Comparison of ENCODE assay signal across 9 cellular contexts in genomic region chr5:93579561-93580386, GRCh38. TPM values are rescaled to one million over a fixed set of nuclear protein-coding genes. Genes with fewer than 3 reads are reported as not detected.
DNase-seq lines count a peak whose midpoint lies in the region; ATAC-seq and TF ChIP-seq lines count a peak whose summit lies in the region.
"Had no signal": no experiment of that assay in that cellular context is flagged by ENCODE, and none has a peak within 500 bp of the region (broad histone marks: within the 10 kb centered on the region; RNA-seq: fewer than 3 reads in every experiment).

No MANE protein-coding gene starts in this region.

- H3K36me3 ChIP-seq in sigmoid colon: no peaks in the 10 kb centered on the region

- no peaks in the 10 kb centered on the region for H3K9me3 ChIP-seq in sigmoid colon

- peaks cover 9 to 90% (median 26%) of the 10 kb centered on the region in 3 donors for H3K27me3 ChIP-seq in sigmoid colon

- no peak for TF ChIP-seq CTCF in C4-2B (conservative IDR thresholded peaks at IDR 0.05)
- TF ChIP-seq CTCF in HFFc6 (IDR thresholded peaks at IDR 0.05): no peak
- TF ChIP-seq CTCF in sigmoid colon (IDR thresholded peaks at IDR 0.05): no peak
- TF ChIP-seq CTCF in GM13976 (IDR thresholded peaks at IDR 0.05; ENCODE audit: borderline replicate concordance, control extremely low read depth, extremely low read depth, insufficient read depth, missing control alignments): no peak

- TF ChIP-seq POLR2A in sigmoid colon (IDR thresholded peaks at IDR 0.05): no peak

- no peak overlapping the region for H3K4me3 Mint-ChIP-seq in HFFc6
- H3K4me3 Mint-ChIP-seq in activated T-helper 2 cell treated with anti-CD3 and anti-CD28 coated beads, Interferon-gamma antibody, Interleukin-2, Interleukin-4, amounts not matched to agents 10 μg/mL and 5 μg/mL and 100 μg/mL, durations not matched to agents 14 hours and 24 hours and 36 hours (ENCODE audit: low read depth): peak overlapping the region; percentile 49
- H3K4me3 Mint-ChIP-seq: nephron had no signal

- intact Hi-C loops in activated T-helper 2 cell treated with anti-CD3 and anti-CD28 coated beads, Interferon-gamma antibody, Interleukin-2, Interleukin-4, amounts not matched to agents 10 μg/mL and 5 μg/mL and 100 μg/mL, durations not matched to agents 14 hours and 24 hours and 36 hours (cut with micrococcal nuclease): loop anchor here (1.0 to 2.0 kb wide), 2 partner anchors 31 to 335 kb away; no protein-coding TSS in a partner anchor
- intact Hi-C loops in left ventricle myocardium superior (cut with micrococcal nuclease): no loop called here
- intact Hi-C loops in sigmoid colon (cut with DNase I): loop anchor here (2.0 to 10.0 kb wide), 4 partner anchors 43 to 535 kb away; a partner anchor contains a TSS

- H3K36me3 Mint-ChIP-seq in HFFc6 (ENCODE audit: low read depth): peaks cover 6% of the 10 kb centered on the region; the same call in 1 of the 2 replicates
- peaks cover 3% of the 10 kb centered on the region for H3K36me3 Mint-ChIP-seq in activated T-helper 2 cell treated with anti-CD3 and anti-CD28 coated beads, Interferon-gamma antibody, Interleukin-2, Interleukin-4, amounts not matched to agents 10 μg/mL and 5 μg/mL and 100 μg/mL, durations not matched to agents 14 hours and 24 hours and 36 hours (ENCODE audit: low read depth)

- H3K27ac ChIP-seq in C4-2B (peak overlapping the region; percentile 42; the same call in 1 of the 2 replicates), sigmoid colon (peak overlapping the region; percentile 74 to 90 (median 77))

- peak overlapping the region; percentile 66 for H3K27ac Mint-ChIP-seq in HFFc6
- H3K27ac Mint-ChIP-seq in activated T-helper 2 cell treated with anti-CD3 and anti-CD28 coated beads, Interferon-gamma antibody, Interleukin-2, Interleukin-4, amounts not matched to agents 10 μg/mL and 5 μg/mL and 100 μg/mL, durations not matched to agents 14 hours and 24 hours and 36 hours: no peak overlapping the region

- H3K27me3 Mint-ChIP-seq in HFFc6 (ENCODE audit: insufficient read depth): no peaks in the 10 kb centered on the region; the same call in 1 of the 2 replicates
- peaks cover 50% of the 10 kb centered on the region for H3K27me3 Mint-ChIP-seq in activated T-helper 2 cell treated with anti-CD3 and anti-CD28 coated beads, Interferon-gamma antibody, Interleukin-2, Interleukin-4, amounts not matched to agents 10 μg/mL and 5 μg/mL and 100 μg/mL, durations not matched to agents 14 hours and 24 hours and 36 hours (ENCODE audit: low read depth)

- H3K4me1 ChIP-seq in sigmoid colon: peaks cover 0 to 42% (median 39%) of the 10 kb centered on the region in 4 donors

- in situ Hi-C loops in GM13976 (cut with MboI; ENCODE audit: low sequenced_read_pairs, unreplicated experiment): loop anchor here (25.0 kb wide), 1 partner anchor 333 kb away; no protein-coding TSS in a partner anchor

- H3K4me3 ChIP-seq in sigmoid colon: peak overlapping the region; percentile 54 to 63 (median 56)

- TF ChIP-seq EP300 in sigmoid colon (IDR thresholded peaks at IDR 0.05): no peak

- ATAC-seq in left ventricle myocardium superior: peak; percentile 53

- peaks cover 34% of the 10 kb centered on the region for H3K4me1 Mint-ChIP-seq in HFFc6 (ENCODE audit: low read depth)
- peaks cover 11% of the 10 kb centered on the region for H3K4me1 Mint-ChIP-seq in activated T-helper 2 cell treated with anti-CD3 and anti-CD28 coated beads, Interferon-gamma antibody, Interleukin-2, Interleukin-4, amounts not matched to agents 10 μg/mL and 5 μg/mL and 100 μg/mL, durations not matched to agents 14 hours and 24 hours and 36 hours (ENCODE audit: low read depth)

- DNase-seq in HFFc6 (no peak), left ventricle myocardium superior (peak; percentile 52), sigmoid colon (peak; percentile 72), GM13976 (ENCODE audit: low spot score) (no peak), middle frontal gyrus (ENCODE audit: extremely low spot score, low spot score) (no peak)
- no peak for DNase-seq in activated T-helper 2 cell treated with anti-CD3 and anti-CD28 coated beads, Interferon-gamma antibody, Interleukin-2, Interleukin-4, amounts not matched to agents 10 μg/mL and 5 μg/mL and 100 μg/mL, durations not matched to agents 14 hours and 24 hours and 36 hours (ENCODE audit: low spot score)
- DNase-seq in central memory CD4-positive, alpha-beta T cell: no peak

- no peaks in the 10 kb centered on the region for H3K9me3 Mint-ChIP-seq in HFFc6
- H3K9me3 Mint-ChIP-seq in activated T-helper 2 cell treated with anti-CD3 and anti-CD28 coated beads, Interferon-gamma antibody, Interleukin-2, Interleukin-4, amounts not matched to agents 10 μg/mL and 5 μg/mL and 100 μg/mL, durations not matched to agents 14 hours and 24 hours and 36 hours: no peaks in the 10 kb centered on the region

- 1 to 2% methylated on average over 80 of the region's 80 CpGs for WGBS in sigmoid colon, 2 donors

RNA-seq across cellular contexts. Expression of gene NR2F1-AS1, which starts 1.2 kb away (rescaled TPM):
- total RNA-seq in HFFc6 (2021; fragmentation: NEBNext Ultra II Directional; extraction: Animal tissue kit (Norgen Biotek cat#: 25700)): 10 to 100 TPM; 22.9 to 26.2 (median 24.8) TPM
- total RNA-seq in activated T-helper 2 cell treated with anti-CD3 and anti-CD28 coated beads, Interferon-gamma antibody, Interleukin-2, Interleukin-4, amounts not matched to agents 10 μg/mL and 5 μg/mL and 100 μg/mL, durations not matched to agents 14 hours and 24 hours and 36 hours: not detected in 2 replicates
- total RNA-seq in left ventricle myocardium superior (0.57 TPM), sigmoid colon (10 to 100 TPM in 1 of 4 donors, 1 to 10 TPM in 3; 6.7 to 15.2 (median 9.1) TPM)
- 1 to 10 TPM; 1.4 to 9.0 (median 3.2) TPM for polyA plus RNA-seq in sigmoid colon

RNA-seq across cellular contexts. Expression of gene NR2F1, which starts 3.2 kb away (rescaled TPM):
- 10 to 100 TPM; 21.1 to 27.5 (median 23.6) TPM for total RNA-seq in HFFc6 (2021; fragmentation: NEBNext Ultra II Directional; extraction: Animal tissue kit (Norgen Biotek cat#: 25700))
- total RNA-seq in activated T-helper 2 cell treated with anti-CD3 and anti-CD28 coated beads, Interferon-gamma antibody, Interleukin-2, Interleukin-4, amounts not matched to agents 10 μg/mL and 5 μg/mL and 100 μg/mL, durations not matched to agents 14 hours and 24 hours and 36 hours: not detected in 2 replicates
- 1.9 TPM for total RNA-seq in left ventricle myocardium superior
- 10 to 100 TPM; 16.3 to 24.1 (median 17.5) TPM for total RNA-seq in sigmoid colon
- 1 to 10 TPM; 1.4 to 8.4 (median 7.6) TPM for polyA plus RNA-seq in sigmoid colon

Comparison
In these comparisons a context has a peak if more than half of its experiments do, and no peak if none do; other contexts are left out.
1. DNase-seq: peak in left ventricle myocardium superior (single experiment) and sigmoid colon (single experiment); none in HFFc6 (single experiment), activated T-helper 2 cell treated with anti-CD3 and anti-CD28 coated beads, Interferon-gamma antibody, Interleukin-2, Interleukin-4, amounts not matched to agents 10 μg/mL and 5 μg/mL and 100 μg/mL, durations not matched to agents 14 hours and 24 hours and 36 hours (single experiment), central memory CD4-positive, alpha-beta T cell (single experiment), GM13976 (single experiment) and middle frontal gyrus (single experiment).